17 cellular contexts compared by ENCODE assay signal in genomic region chr18:79853993-79854364, GRCh38. TPM values are rescaled to one million over a fixed set of nuclear protein-coding genes. Genes with fewer than 3 reads are reported as not detected.
A peak's percentile ranks its signal among the peaks of the same experiment; 100 is the strongest.
DNase-seq lines count a peak whose midpoint lies in the region; TF ChIP-seq lines count a peak whose summit lies in the region.
"Had no signal": no experiment of that assay in that cellular context is flagged by ENCODE, and none has a peak within 500 bp of the region (broad histone marks: within the 10 kb centered on the region; RNA-seq: fewer than 3 reads in every experiment).

No MANE protein-coding gene starts in this region.

- no peaks in the 10 kb centered on the region for H3K27me3 ChIP-seq in H7 (ENCODE audit: control insufficient read depth, insufficient read depth, low read length)

- no peak overlapping the region for H3K4me3 ChIP-seq in H7 (ENCODE audit: insufficient read depth, low read depth, low read length)

- peaks cover 1% of the 10 kb centered on the region for H3K4me1 Mint-ChIP-seq in progenitor cell of endocrine pancreas (ENCODE audit: low read depth)
- H3K4me1 Mint-ChIP-seq: CD4-positive, alpha-beta memory T cell had no signal

- no peak overlapping the region for H3K4me3 Mint-ChIP-seq in progenitor cell of endocrine pancreas (ENCODE audit: low read depth)
- H3K4me3 Mint-ChIP-seq: CD4-positive, alpha-beta memory T cell had no signal

- TF ChIP-seq CTCF in progenitor cell of endocrine pancreas (IDR thresholded peaks at IDR 0.05; ENCODE audit: unreplicated experiment), result no peak

- no peaks in the 10 kb centered on the region for H3K36me3 Mint-ChIP-seq in progenitor cell of endocrine pancreas (ENCODE audit: insufficient read depth)
- H3K36me3 Mint-ChIP-seq: CD4-positive, alpha-beta memory T cell had no signal

- no peaks in the 10 kb centered on the region for H3K9me3 Mint-ChIP-seq in progenitor cell of endocrine pancreas (ENCODE audit: low read depth)

- no peak overlapping the region for H3K27ac Mint-ChIP-seq in progenitor cell of endocrine pancreas
- H3K27ac Mint-ChIP-seq: CD4-positive, alpha-beta memory T cell had no signal

- H3K27me3 Mint-ChIP-seq in progenitor cell of endocrine pancreas, result peaks cover 31% of the 10 kb centered on the region

- peak; percentile 32 for DNase-seq in activated CD8-positive, alpha-beta memory T cell treated with anti-CD3 and anti-CD28 coated beads, Interleukin-2, amount 50 U/mL, for 48 hours
- no peak for DNase-seq in activated CD8-positive, alpha-beta memory T cell treated with anti-CD3 and anti-CD28 coated beads for 24 hours
- DNase-seq in H7, result peak; percentile 67
- DNase-seq in iPS-NIHi7 (ENCODE audit: extremely low spot score), result peak; percentile 11
- peak; percentile 9 for DNase-seq in progenitor cell of endocrine pancreas (ENCODE audit: low spot score, unreplicated experiment)
- DNase-seq in HuH-7 (ENCODE audit: low spot score), result no peak
- DNase-seq in UCSD-AML1 (lab: John Stamatoyannopoulos, UW; ENCODE audit: unreplicated experiment), result no peak
- DNase-seq in HT-29 (ENCODE audit: low spot score), result no peak
- DNase-seq: CD4-positive, alpha-beta memory T cell; DND-41; GDM1; NCI-H1092; NCI-H1694; NCI-H345; NCI-H526 treated with DMSO at 0.1 percent for 48 hours; PC-3 had no signal

- H3K36me3 ChIP-seq in H7 (replicated peaks; ENCODE audit: control insufficient read depth, insufficient read depth, low read length), result no peaks in the 10 kb centered on the region

RNA-seq across cellular contexts. Expression of gene KCNG2, which starts 56.2 kb away (rescaled TPM):
- 0.14 and 0.18 TPM in 2 replicates for total RNA-seq in H7 (2014; rRNA removed; shearing (Covaris generic))
- total RNA-seq in progenitor cell of endocrine pancreas, result not detected in 2 replicates
- not detected in 2 replicates for total RNA-seq in HT-29 (2014; rRNA removed; shearing (Covaris generic))
- total RNA-seq: CD4-positive, alpha-beta memory T cell; MCF 10A; PC-3 had no signal

Comparison
In these comparisons a context has a peak if more than half of its experiments do, and no peak if none do; other contexts are left out.
1. DNase-seq: peak in activated CD8-positive, alpha-beta memory T cell treated with anti-CD3 and anti-CD28 coated beads, Interleukin-2, amount 50 U/mL, for 48 hours (single experiment), H7 (single experiment), iPS-NIHi7 (single experiment) and progenitor cell of endocrine pancreas (single experiment); none in activated CD8-positive, alpha-beta memory T cell treated with anti-CD3 and anti-CD28 coated beads for 24 hours (single experiment), HuH-7 (single experiment), UCSD-AML1 (single experiment) and HT-29 (single experiment).